Comparison of ENCODE assay signal across 11 cellular contexts in the genomic region with DNA sequence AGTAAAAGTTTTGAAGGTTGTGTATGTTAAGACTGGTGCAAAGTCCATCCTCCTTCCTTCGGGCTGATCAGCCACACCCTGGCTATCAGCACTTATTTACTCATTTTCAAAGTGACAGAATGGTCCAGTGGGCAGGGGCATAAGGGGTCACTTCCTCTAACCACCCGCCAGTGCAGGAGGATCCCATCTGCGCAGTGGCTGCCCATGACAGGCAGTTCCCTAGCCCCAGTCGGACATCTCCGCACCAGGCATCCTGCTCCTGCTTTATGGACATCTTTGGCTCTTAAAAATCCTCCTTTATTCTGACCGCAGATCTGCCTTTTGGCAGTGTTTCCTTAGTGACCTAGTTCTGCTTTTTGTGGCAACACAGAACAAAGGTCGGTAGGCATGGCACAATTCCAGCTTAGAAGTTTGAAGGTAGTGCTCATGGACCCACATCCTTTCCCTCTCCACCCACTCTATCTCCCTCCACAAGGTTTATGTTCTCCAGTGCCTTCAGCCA. TPM values are rescaled to one million over a fixed set of nuclear protein-coding genes. Genes with fewer than 3 reads are reported as not detected.
A peak's percentile ranks its signal among the peaks of the same experiment; 100 is the strongest.
DNase-seq lines count a peak whose midpoint lies in the region; TF ChIP-seq lines count a peak whose summit lies in the region.
"Had no signal": no experiment of that assay in that cellular context is flagged by ENCODE, and none has a peak within 500 bp of the region (broad histone marks: within the 10 kb centered on the region; RNA-seq: fewer than 3 reads in every experiment).

No MANE protein-coding gene starts in this region.

- no peaks in the 10 kb centered on the region for H3K27me3 Mint-ChIP-seq in CD4-positive, alpha-beta memory T cell
- peaks cover 2% of the 10 kb centered on the region for H3K27me3 Mint-ChIP-seq in HFFc6 (ENCODE audit: insufficient read depth)

- no peak overlapping the region for H3K4me3 ChIP-seq in CD4-positive, alpha-beta memory T cell (ENCODE audit: low read length in 2 of 2)
- H3K4me3 ChIP-seq in ascending aorta = no peak overlapping the region

- H3K9me3 ChIP-seq in CD4-positive, alpha-beta memory T cell (ENCODE audit: control insufficient read depth in 1 of 2, low read length in 2 of 2) = no peaks in the 10 kb centered on the region
- H3K9me3 ChIP-seq in ascending aorta = no peaks in the 10 kb centered on the region

- H3K9me3 Mint-ChIP-seq in CD4-positive, alpha-beta memory T cell = no peaks in the 10 kb centered on the region
- H3K9me3 Mint-ChIP-seq in HFFc6 = no peaks in the 10 kb centered on the region

- H3K4me3 Mint-ChIP-seq in CD4-positive, alpha-beta memory T cell = peak overlapping the region in 7 of 8 donors; percentile 3 to 72 (median 29)
- no peak overlapping the region for H3K4me3 Mint-ChIP-seq in HFFc6

- peak in 4 of 5 donors; percentile 18 to 32 (median 24) for DNase-seq in CD4-positive, alpha-beta memory T cell
- DNase-seq in HFFc6 (no peak), RWPE1 (ENCODE audit: low spot score) (no peak), kidney tubule cell (ENCODE audit: low spot score) (peak; percentile 90), NCI-H345 (lab: John Stamatoyannopoulos, UW) (no peak), HPDE6-E6E7 (ENCODE audit: extremely low spot score) (no peak), ascending aorta (ENCODE audit: low spot score in 2 of 2) (no peak), NCI-H2081 treated with DMSO at 0.1 percent for 48 hours (lab: John Stamatoyannopoulos, UW) (no peak)
- DNase-seq: DND-41, NCI-H2171 treated with DMSO at 0.1 percent for 48 hours had no signal

- intact Hi-C loops in CD4-positive, alpha-beta memory T cell (cut with micrococcal nuclease) = no loop called here
- intact Hi-C loops in ascending aorta (cut with DNase I) = no loop called here

- CTCF ChIA-PET in CD4-positive, alpha-beta memory T cell (lab: Charles Lee; ENCODE audit: partially characterized antibody) = interaction anchor here (0.6 to 4.4 kb wide), 9 partner anchors 11 to 370 kb away, joined by 3 to 22 read pairs (median 5); no protein-coding TSS in a partner anchor
- CTCF ChIA-PET in RWPE1 (lab: Yijun Ruan, JAX) = interaction anchor here (0.7 to 3.1 kb wide), 2 partner anchors 46 to 123 kb away, joined by 3 to 14 read pairs; no protein-coding TSS in a partner anchor

- peaks cover 91% of the 10 kb centered on the region for H3K4me1 ChIP-seq in CD4-positive, alpha-beta memory T cell (ENCODE audit: insufficient read depth, low read length)
- H3K4me1 ChIP-seq in ascending aorta = peaks cover 0 to 8% of the 10 kb centered on the region in 2 donors
- H3K4me1 ChIP-seq: parathyroid adenoma had no signal

- H3K27ac ChIP-seq in CD4-positive, alpha-beta memory T cell (ENCODE audit: low read depth, low read length) = peak overlapping the region; percentile 24
- peak overlapping the region; percentile 74 for H3K27ac ChIP-seq in RWPE1
- no peak overlapping the region for H3K27ac ChIP-seq in ascending aorta
- H3K27ac ChIP-seq: parathyroid adenoma had no signal

- H3K36me3 ChIP-seq in CD4-positive, alpha-beta memory T cell (ENCODE audit: insufficient read depth, low read length) = no peaks in the 10 kb centered on the region
- H3K36me3 ChIP-seq in ascending aorta = no peaks in the 10 kb centered on the region

- TF ChIP-seq CTCF in HFFc6 (IDR thresholded peaks at IDR 0.05) = no peak
- TF ChIP-seq CTCF in RWPE1 (conservative IDR thresholded peaks at IDR 0.05; ENCODE audit: low read depth) = no peak
- no peak for TF ChIP-seq CTCF in ascending aorta (IDR thresholded peaks at IDR 0.05)

- H3K36me3 Mint-ChIP-seq in CD4-positive, alpha-beta memory T cell = peaks cover 9 to 17% of the 10 kb centered on the region in 2 donors
- H3K36me3 Mint-ChIP-seq in HFFc6 (ENCODE audit: low read depth) = no peaks in the 10 kb centered on the region

- H3K27ac Mint-ChIP-seq in CD4-positive, alpha-beta memory T cell = peak overlapping the region; percentile 1 to 89 (median 78)
- peak overlapping the region; percentile 19; the same call in 1 of the 2 replicates for H3K27ac Mint-ChIP-seq in HFFc6

- H3K27me3 ChIP-seq in CD4-positive, alpha-beta memory T cell (ENCODE audit: insufficient read depth, low read length) = no peaks in the 10 kb centered on the region
- no peaks in the 10 kb centered on the region for H3K27me3 ChIP-seq in ascending aorta

- POLR2A ChIA-PET in CD4-positive, alpha-beta memory T cell (lab: Charles Lee; ENCODE audit: partially characterized antibody) = interaction anchor here (1.3 kb wide), 1 partner anchor 55 kb away, joined by 8 read pairs; no protein-coding TSS in a partner anchor
- POLR2A ChIA-PET in RWPE1 (lab: Yijun Ruan, JAX; ENCODE audit: low non-redundant PET) = interaction anchor here (0.6 kb wide), 1 partner anchor 31 kb away, joined by 3 read pairs; no protein-coding TSS in a partner anchor

- peaks cover 57 to 89% (median 76%) of the 10 kb centered on the region in 4 donors for H3K4me1 Mint-ChIP-seq in CD4-positive, alpha-beta memory T cell
- H3K4me1 Mint-ChIP-seq in HFFc6 (ENCODE audit: low read depth) = peaks cover 76% of the 10 kb centered on the region

RNA-seq across cellular contexts. Expression of gene BMAL1, which starts 55.9 kb away (rescaled TPM):
- total RNA-seq in CD4-positive, alpha-beta memory T cell = 100 to 1,000 TPM; 101 to 112 TPM
- polyA plus RNA-seq in CD4-positive, alpha-beta memory T cell = 10 to 100 TPM; 18.8 to 38.8 TPM
- 10 to 100 TPM in 1 of 6 experiments, 1 to 10 TPM in 5; 6.9 to 10.4 (median 7.5) TPM for total RNA-seq in HFFc6 (2021; fragmentation: NEBNext Ultra II Directional; extraction: Animal tissue kit (Norgen Biotek cat#: 25700))
- 15.9 TPM for total RNA-seq in ascending aorta

Comparison
In these comparisons a context has a peak if more than half of its experiments do, and no peak if none do; other contexts are left out.
1. DNase-seq: peak in CD4-positive, alpha-beta memory T cell (4 of 5) and kidney tubule cell (single experiment); none in HFFc6 (single experiment), RWPE1 (single experiment), NCI-H345 (single experiment), HPDE6-E6E7 (single experiment), ascending aorta (0 of 2) and NCI-H2081 treated with DMSO at 0.1 percent for 48 hours (single experiment).
2. H3K27ac ChIP-seq: peak in CD4-positive, alpha-beta memory T cell (single experiment) and RWPE1 (single experiment); none in ascending aorta (0 of 2).